1 cellular context compared by ENCODE assay signal in the genomic region with DNA sequence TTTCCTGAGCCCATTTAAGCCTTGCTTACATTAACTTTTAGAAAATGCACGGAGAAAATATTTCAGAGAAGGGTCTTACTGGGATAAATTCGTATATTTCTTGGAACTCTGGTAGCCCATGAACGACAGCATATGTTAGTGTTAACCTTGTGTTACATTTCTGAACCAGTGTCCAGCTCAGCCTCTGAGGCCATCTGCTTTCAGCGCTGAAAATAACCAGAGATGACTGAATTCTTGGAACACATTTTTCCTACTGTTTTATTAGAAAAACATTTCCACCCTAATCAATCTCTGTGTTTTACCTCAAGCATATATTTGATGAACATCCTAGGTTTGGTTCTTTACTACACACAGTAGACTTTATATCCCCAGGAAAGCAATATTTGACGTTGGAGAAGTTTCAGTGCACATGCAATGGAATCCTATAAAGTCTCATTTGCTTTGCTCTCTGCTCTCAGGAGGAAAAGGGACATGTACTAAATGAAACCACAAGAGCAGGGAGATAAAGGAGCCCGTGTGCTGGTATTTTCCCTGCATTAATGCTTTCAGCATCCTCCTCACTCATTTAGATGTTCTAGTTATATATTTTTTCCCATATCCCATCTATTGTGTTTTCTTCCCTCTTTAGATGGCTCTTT.
TF ChIP-seq lines count a peak whose summit lies in the region.

No MANE protein-coding gene starts in this region.

TF ChIP-seq in WTC11, 78 proteins besides CTCF, POLR2A, EP300 and RAD21 (continued from another document):
- TF ChIP-seq NFE2L1 (CRISPR knock-in tag; IDR thresholded peaks at IDR 0.05) (no peak), MAX (CRISPR knock-in tag; IDR thresholded peaks at IDR 0.05) (no peak), E2F5 (CRISPR knock-in tag; IDR thresholded peaks at IDR 0.05) (no peak), ZNF671 (CRISPR knock-in tag; IDR thresholded peaks at IDR 0.05) (no peak)
- TF ChIP-seq, protein P1, sequence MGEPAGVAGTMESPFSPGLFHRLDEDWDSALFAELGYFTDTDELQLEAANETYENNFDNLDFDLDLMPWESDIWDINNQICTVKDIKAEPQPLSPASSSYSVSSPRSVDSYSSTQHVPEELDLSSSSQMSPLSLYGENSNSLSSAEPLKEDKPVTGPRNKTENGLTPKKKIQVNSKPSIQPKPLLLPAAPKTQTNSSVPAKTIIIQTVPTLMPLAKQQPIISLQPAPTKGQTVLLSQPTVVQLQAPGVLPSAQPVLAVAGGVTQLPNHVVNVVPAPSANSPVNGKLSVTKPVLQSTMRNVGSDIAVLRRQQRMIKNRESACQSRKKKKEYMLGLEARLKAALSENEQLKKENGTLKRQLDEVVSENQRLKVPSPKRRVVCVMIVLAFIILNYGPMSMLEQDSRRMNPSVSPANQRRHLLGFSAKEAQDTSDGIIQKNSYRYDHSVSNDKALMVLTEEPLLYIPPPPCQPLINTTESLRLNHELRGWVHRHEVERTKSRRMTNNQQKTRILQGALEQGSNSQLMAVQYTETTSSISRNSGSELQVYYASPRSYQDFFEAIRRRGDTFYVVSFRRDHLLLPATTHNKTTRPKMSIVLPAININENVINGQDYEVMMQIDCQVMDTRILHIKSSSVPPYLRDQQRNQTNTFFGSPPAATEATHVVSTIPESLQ (CRISPR knock-in tag; IDR thresholded peaks at IDR 0.05), result no peak
- TF ChIP-seq, protein P2, sequence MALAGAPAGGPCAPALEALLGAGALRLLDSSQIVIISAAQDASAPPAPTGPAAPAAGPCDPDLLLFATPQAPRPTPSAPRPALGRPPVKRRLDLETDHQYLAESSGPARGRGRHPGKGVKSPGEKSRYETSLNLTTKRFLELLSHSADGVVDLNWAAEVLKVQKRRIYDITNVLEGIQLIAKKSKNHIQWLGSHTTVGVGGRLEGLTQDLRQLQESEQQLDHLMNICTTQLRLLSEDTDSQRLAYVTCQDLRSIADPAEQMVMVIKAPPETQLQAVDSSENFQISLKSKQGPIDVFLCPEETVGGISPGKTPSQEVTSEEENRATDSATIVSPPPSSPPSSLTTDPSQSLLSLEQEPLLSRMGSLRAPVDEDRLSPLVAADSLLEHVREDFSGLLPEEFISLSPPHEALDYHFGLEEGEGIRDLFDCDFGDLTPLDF (CRISPR knock-in tag; IDR thresholded peaks at IDR 0.05), result no peak
